14 cellular contexts compared by ENCODE assay signal in the genomic region with DNA sequence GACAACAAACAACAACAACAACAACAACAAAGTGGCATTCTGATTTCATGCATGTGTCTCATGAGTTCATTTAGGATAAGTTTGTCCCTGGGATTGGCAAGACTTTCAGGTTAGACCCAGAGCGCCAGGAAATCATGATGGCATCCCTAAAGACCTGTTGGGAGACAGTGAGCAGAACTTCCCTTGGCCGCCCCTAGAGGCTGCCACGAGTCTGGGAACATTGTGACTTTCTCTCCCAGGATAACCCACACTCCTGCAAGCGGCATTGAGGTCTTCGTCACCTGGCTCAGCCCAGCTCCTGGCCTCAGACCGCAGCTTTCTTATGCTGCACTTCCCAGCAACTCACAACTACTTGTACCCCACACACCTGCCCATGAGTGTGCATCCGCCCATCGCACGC.
DNase-seq lines count a peak whose midpoint lies in the region; ATAC-seq and TF ChIP-seq lines count a peak whose summit lies in the region.
"Had no signal": no experiment of that assay in that cellular context is flagged by ENCODE, and none has a peak within 500 bp of the region (broad histone marks: within the 10 kb centered on the region; RNA-seq: fewer than 3 reads in every experiment).

No MANE protein-coding gene starts in this region.

- peak overlapping the region; percentile 59 for H3K27ac Mint-ChIP-seq in endothelial cell (ENCODE audit: unreplicated experiment)

- peaks cover 2% of the 10 kb centered on the region for H3K9me3 Mint-ChIP-seq in endothelial cell (ENCODE audit: unreplicated experiment)

- H3K36me3 ChIP-seq in GM06990 (ENCODE audit: control insufficient read depth, insufficient read depth, low read length), result no peaks in the 10 kb centered on the region
- H3K36me3 ChIP-seq: MG63 had no signal

- no peak overlapping the region for H3K27ac ChIP-seq in 22Rv1

- peaks cover 1% of the 10 kb centered on the region for H3K27me3 Mint-ChIP-seq in endothelial cell (ENCODE audit: unreplicated experiment)

- no peak for DNase-seq in GM06990 (ENCODE audit: extremely low read depth, insufficient read length)
- peak; percentile 31 for DNase-seq in NCI-H69 (lab: John Stamatoyannopoulos, UW)
- DNase-seq in endothelial cell (ENCODE audit: low spot score), result peak; percentile 37
- DNase-seq in NCI-H774 (lab: John Stamatoyannopoulos, UW), result no peak
- no peak for DNase-seq in retina
- DNase-seq in NCI-H1092 (lab: John Stamatoyannopoulos, UW), result no peak
- DNase-seq: EL; MG63; NCI-H446 treated with DMSO at 0.1 percent for 48 hours; SHP77 treated with DMSO at 0.1 percent for 48 hours; stimulated activated CD4-positive, alpha-beta T cell treated with anti-CD3 and anti-CD28 coated beads, Interleukin-4, amount 100 ng/mL, for 4 hours; stimulated activated naive CD4-positive, alpha-beta T cell had no signal

- no peak for ATAC-seq in HG02981 (IDR thresholded peaks at IDR 0.05; ENCODE audit: unreplicated experiment)

- H3K4me3 Mint-ChIP-seq in endothelial cell (ENCODE audit: unreplicated experiment), result no peak overlapping the region

- TF ChIP-seq CTCF in 22Rv1 (IDR thresholded peaks at IDR 0.05) (peak; percentile 76), GM06990 (IDR thresholded peaks at IDR 0.05; ENCODE audit: insufficient read depth, low read length, poor library complexity, severe bottlenecking) (peak; percentile 22), endothelial cell (IDR thresholded peaks at IDR 0.05; ENCODE audit: unreplicated experiment) (peak; percentile 48)

- no peaks in the 10 kb centered on the region for H3K27me3 ChIP-seq in GM06990 (replicated peaks; ENCODE audit: control insufficient read depth, insufficient read depth, low read length)
- H3K27me3 ChIP-seq: MG63 had no signal

- H3K4me3 ChIP-seq in GM06990 (replicated peaks; ENCODE audit: low read depth, low read length), result no peak overlapping the region
- H3K4me3 ChIP-seq: MG63 had no signal

- H3K36me3 Mint-ChIP-seq in endothelial cell (ENCODE audit: low read depth, unreplicated experiment), result peaks cover 11% of the 10 kb centered on the region

- H3K4me1 Mint-ChIP-seq in endothelial cell (ENCODE audit: unreplicated experiment), result peaks cover 16% of the 10 kb centered on the region

Comparison
In these comparisons a context has a peak if more than half of its experiments do, and no peak if none do; other contexts are left out.
1. CTCF ChIP-seq: peak in every context shown above with its lines; median percentile 76 in 22Rv1; 48 in endothelial cell; 22 in GM06990.
2. DNase-seq: peak in NCI-H69 (single experiment) and endothelial cell (single experiment); none in GM06990 (single experiment), NCI-H774 (single experiment), retina (single experiment) and NCI-H1092 (single experiment).